In the genomic region with DNA sequence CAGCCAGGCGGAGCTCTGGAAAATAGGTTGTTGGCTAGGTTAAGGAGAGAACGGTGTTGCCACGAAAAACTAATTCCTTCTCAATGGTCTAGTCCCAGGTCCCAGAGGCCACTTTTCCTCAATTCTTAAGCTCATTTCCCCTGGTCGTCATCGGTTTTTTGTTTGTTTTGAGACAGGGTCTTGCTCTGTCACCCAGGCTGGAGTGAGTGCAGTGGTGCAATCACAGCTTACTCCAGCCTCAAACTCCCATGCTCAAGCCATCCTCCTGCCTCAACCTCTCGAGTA, we compare ENCODE assay signal across 1 cellular context.
TF ChIP-seq lines count a peak whose summit lies in the region.

No MANE protein-coding gene starts in this region.

TF ChIP-seq in HepG2, 621 proteins besides CTCF, POLR2A, EP300 and RAD21:
- TF ChIP-seq POGK (CRISPR knock-in tag; conservative IDR thresholded peaks at IDR 0.05) (no peak), POLR2G (IDR thresholded peaks at IDR 0.05; ENCODE audit: low read depth, low read length) (0 out of 2 replicates have a peak, but pooled peaks have one; percentile 23)
